1 cellular context compared by ENCODE assay signal in genomic region chr16:84186685-84187437, GRCh38.
A peak's percentile ranks its signal among the peaks of the same experiment; 100 is the strongest.
TF ChIP-seq lines count a peak whose summit lies in the region.

Gene TAF1C, minus strand, starts transcription at chr16:84187057. Its CDS starts 2,069 bp downstream, at chr16:84184988.

TF ChIP-seq in HEK293, 187 proteins besides CTCF, POLR2A, EP300 and RAD21 (continued from another document and continues in another):
- TF ChIP-seq PRDM4 (tag by site-specific recombination; IDR thresholded peaks at IDR 0.05), result no peak
- TF ChIP-seq ZNF157 (tag by site-specific recombination; IDR thresholded peaks at IDR 0.05), result no peak
- TF ChIP-seq ZNF571 (tag by site-specific recombination; IDR thresholded peaks at IDR 0.05), result no peak
- TF ChIP-seq ZNF518A (tag by site-specific recombination; conservative IDR thresholded peaks at IDR 0.05; ENCODE audit: low read depth), result peak; percentile 90
- 0 out of 2 replicates have a peak, but pooled peaks have one; percentile 13 for TF ChIP-seq ZIC2 (tag by site-specific recombination; IDR thresholded peaks at IDR 0.05)
- TF ChIP-seq ZNF148 (tag by site-specific recombination; IDR thresholded peaks at IDR 0.05; ENCODE audit: borderline replicate concordance), result no peak
- TF ChIP-seq SP7 (tag by site-specific recombination; IDR thresholded peaks at IDR 0.05), result 0 out of 2 replicates have a peak, but pooled peaks have one; percentile 22
- no peak for TF ChIP-seq KLF7 (tag by site-specific recombination; IDR thresholded peaks at IDR 0.05; ENCODE audit: borderline replicate concordance)
- TF ChIP-seq ZBTB49 (tag by site-specific recombination; IDR thresholded peaks at IDR 0.05; ENCODE audit: low read depth), result no peak
- no peak for TF ChIP-seq TSHZ1 (tag by site-specific recombination; IDR thresholded peaks at IDR 0.05; ENCODE audit: borderline replicate concordance)
- TF ChIP-seq ZNF341 (tag by site-specific recombination; IDR thresholded peaks at IDR 0.05; ENCODE audit: low read depth), result no peak
- TF ChIP-seq ZBTB1 (tag by site-specific recombination; IDR thresholded peaks at IDR 0.05), result no peak
- TF ChIP-seq ZXDB (tag by site-specific recombination; IDR thresholded peaks at IDR 0.05), result no peak
- TF ChIP-seq ZFP3 (tag by site-specific recombination; IDR thresholded peaks at IDR 0.05; ENCODE audit: low read depth), result no peak
- TF ChIP-seq EGR2 (tag by site-specific recombination; IDR thresholded peaks at IDR 0.05; ENCODE audit: low read depth), result peak; percentile 80
- TF ChIP-seq PATZ1 (tag by site-specific recombination; IDR thresholded peaks at IDR 0.05), result peak; percentile 68
- TF ChIP-seq ZNF335 (tag by site-specific recombination; conservative IDR thresholded peaks at IDR 0.05), result peak; percentile 90
- TF ChIP-seq KLF9 (tag by site-specific recombination; IDR thresholded peaks at IDR 0.05; ENCODE audit: low read depth), result peak; percentile 29; the same call in 1 of the 2 replicates
- TF ChIP-seq ZNF19 (tag by site-specific recombination; IDR thresholded peaks at IDR 0.05; ENCODE audit: low read depth), result no peak
- no peak for TF ChIP-seq PRDM6 (tag by site-specific recombination; IDR thresholded peaks at IDR 0.05)
- TF ChIP-seq OVOL3 (tag by site-specific recombination; IDR thresholded peaks at IDR 0.05), result no peak
- no peak for TF ChIP-seq ZNF114 (tag by site-specific recombination; IDR thresholded peaks at IDR 0.05)
- TF ChIP-seq ZBTB26 (tag by site-specific recombination; optimal IDR thresholded peaks at IDR 0.05), result peak; percentile 54
- TF ChIP-seq SCRT1 (tag by site-specific recombination; IDR thresholded peaks at IDR 0.05; ENCODE audit: borderline replicate concordance), result no peak
- no peak for TF ChIP-seq YY1 (tag by site-specific recombination; IDR thresholded peaks at IDR 0.05)
- TF ChIP-seq ZSCAN4 (tag by site-specific recombination; IDR thresholded peaks at IDR 0.05), result no peak
- TF ChIP-seq ZNF677 (tag by site-specific recombination; IDR thresholded peaks at IDR 0.05), result no peak
- no peak for TF ChIP-seq ZNF140 (tag by site-specific recombination; IDR thresholded peaks at IDR 0.05)
- no peak for TF ChIP-seq MEIS1 (CRISPR knock-in tag; IDR thresholded peaks at IDR 0.05; ENCODE audit: borderline replicate concordance)
- 0 out of 2 replicates have a peak, but pooled peaks have one; percentile 29 for TF ChIP-seq ZNF2 (tag by site-specific recombination; IDR thresholded peaks at IDR 0.05)
- no peak for TF ChIP-seq ZNF521 (tag by site-specific recombination; IDR thresholded peaks at IDR 0.05)
- TF ChIP-seq ZNF707 (tag by site-specific recombination; IDR thresholded peaks at IDR 0.05), result no peak
